ENCODE assay signal across 28 cellular contexts in genomic region chr11:121344824-121345223, GRCh38.
"Had no signal": no experiment of that assay in that cellular context is flagged by ENCODE, and none has a peak within 500 bp of the region (broad histone marks: within the 10 kb centered on the region; RNA-seq: fewer than 3 reads in every experiment).

No MANE protein-coding gene starts in this region.

- H3K27ac ChIP-seq: epithelial cell of prostate, esophagus squamous epithelium, heart right ventricle, left lung, lower lobe of right lung, testis, transverse colon, VCaP had no signal

- DNase-seq: activated CD4-positive, alpha-beta T cell treated with anti-CD3 and anti-CD28 coated beads for 4 hours; activated CD4-positive, alpha-beta T cell treated with anti-CD3 and anti-CD28 coated beads, Interleukin-2, amount 50 U/mL, for 4 hours; activated naive CD4-positive, alpha-beta T cell; activated T-cell treated with anti-CD3 and anti-CD28 coated beads for 4 hours; activated T-cell treated with anti-CD3 and anti-CD28 coated beads, Interleukin-2, amount 50 U/mL, for 72 hours; dermis blood vessel endothelial cell; effector CD4-positive, alpha-beta T cell; esophagus squamous epithelium; foreskin melanocyte; heart right ventricle; kidney glomerular epithelial cell; left lung; lower lobe of right lung; mucosa of descending colon; posterior cingulate gyrus; right cardiac atrium; stimulated activated CD4-positive, alpha-beta T cell treated with anti-CD3 and anti-CD28 coated beads, Interleukin-12 subunit alpha, Interleukin-12 subunit beta, amount 100 ng/mL, for 4 hours; stimulated activated CD4-positive, alpha-beta T cell treated with anti-CD3 and anti-CD28 coated beads, Interleukin-4, amount 100 ng/mL, for 1 hour; stimulated activated naive CD8-positive, alpha-beta T cell treated with anti-CD3 and anti-CD28 coated beads, Interleukin-15, Interleukin-2, amounts not matched to agents 100 U/mL and 50 U/mL, for 24 hours; T-helper 9 cell; testis; transverse colon had no signal

- H3K27me3 ChIP-seq: left lung, testis, transverse colon had no signal

- H3K9me3 Mint-ChIP-seq: activated T-cell treated with anti-CD3 and anti-CD28 coated beads, Interleukin-2, amount 50 U/mL, for 72 hours; nephron had no signal

- H3K4me3 ChIP-seq: esophagus squamous epithelium, heart right ventricle, left lung, lower lobe of right lung, mucosa of descending colon, testis, transverse colon had no signal

- H3K9me3 ChIP-seq: esophagus squamous epithelium, heart right ventricle, left lung, lower lobe of right lung, mucosa of descending colon, testis, transverse colon had no signal

- H3K4me3 Mint-ChIP-seq: activated T-cell treated with anti-CD3 and anti-CD28 coated beads, Interleukin-2, amount 50 U/mL, for 72 hours; nephron had no signal

- H3K4me1 ChIP-seq: esophagus squamous epithelium, lower lobe of right lung had no signal

- H3K36me3 ChIP-seq: esophagus squamous epithelium, heart right ventricle, left lung, lower lobe of right lung, transverse colon had no signal

- FAIRE-seq: colon, TTC549 had no signal

- H3K27ac Mint-ChIP-seq: activated naive CD4-positive, alpha-beta T cell treated with anti-CD3 and anti-CD28 coated beads, Interleukin-2, amount 50 U/mL, for 72 hours; activated T-cell treated with anti-CD3 and anti-CD28 coated beads, Interleukin-2, amount 50 U/mL, for 72 hours; nephron had no signal
